In genomic region chr14:64841121-64841611, GRCh38 we compare ENCODE assay signal across 11 cellular contexts. TPM values are rescaled to one million over a fixed set of nuclear protein-coding genes. Genes with fewer than 3 reads are reported as not detected.
A peak's percentile ranks its signal among the peaks of the same experiment; 100 is the strongest.
DNase-seq lines count a peak whose midpoint lies in the region; TF ChIP-seq lines count a peak whose summit lies in the region.
"Had no signal": no experiment of that assay in that cellular context is flagged by ENCODE, and none has a peak within 500 bp of the region (broad histone marks: within the 10 kb centered on the region; RNA-seq: fewer than 3 reads in every experiment).

No MANE protein-coding gene starts in this region.

- TF ChIP-seq POLR2A in sigmoid colon (IDR thresholded peaks at IDR 0.05) (no peak), esophagus muscularis mucosa (IDR thresholded peaks at IDR 0.05; ENCODE audit: low read depth) (no peak)

- H4K8ac ChIP-seq in mesendoderm (ENCODE audit: low read depth, low read length), result no peak overlapping the region

- H3K4me1 ChIP-seq in BE2C (no peaks in the 10 kb centered on the region), mesendoderm (ENCODE audit: control insufficient read depth, low read depth, low read length) (peaks cover 3% of the 10 kb centered on the region), sigmoid colon (no peaks in the 10 kb centered on the region), esophagus muscularis mucosa (peaks cover 0 to 13% (median 0%) of the 10 kb centered on the region in 4 donors)
- H3K4me1 ChIP-seq: tibial nerve had no signal

- no peak overlapping the region for H3K23ac ChIP-seq in mesendoderm (ENCODE audit: low read length)

- no peak overlapping the region for H3K4me3 Mint-ChIP-seq in endothelial cell (ENCODE audit: unreplicated experiment)

- no peak overlapping the region for H2BK5ac ChIP-seq in mesendoderm (ENCODE audit: low read length)

- no peaks in the 10 kb centered on the region for H3K36me3 ChIP-seq in BE2C
- no peaks in the 10 kb centered on the region for H3K36me3 ChIP-seq in mesendoderm (ENCODE audit: control insufficient read depth, insufficient read depth, low read length)
- no peaks in the 10 kb centered on the region for H3K36me3 ChIP-seq in sigmoid colon
- no peaks in the 10 kb centered on the region for H3K36me3 ChIP-seq in esophagus muscularis mucosa
- H3K36me3 ChIP-seq: tibial nerve had no signal

- no peak overlapping the region for H2BK120ac ChIP-seq in mesendoderm (ENCODE audit: low read depth, low read length)

- H3K4ac ChIP-seq in mesendoderm (ENCODE audit: low read depth, low read length), result no peak overlapping the region

- H3K27me3 Mint-ChIP-seq in endothelial cell (ENCODE audit: unreplicated experiment), result peaks cover 3% of the 10 kb centered on the region

- no peaks in the 10 kb centered on the region for H3K9me3 Mint-ChIP-seq in endothelial cell (ENCODE audit: unreplicated experiment)

- no peaks in the 10 kb centered on the region for H3K79me2 ChIP-seq in mesendoderm (ENCODE audit: control insufficient read depth, insufficient read depth, low read length)

- H3K4me1 Mint-ChIP-seq in endothelial cell (ENCODE audit: unreplicated experiment), result peaks cover 4% of the 10 kb centered on the region

- H3K56ac ChIP-seq in mesendoderm (ENCODE audit: low read length), result no peak overlapping the region

- H4K5ac ChIP-seq in mesendoderm (ENCODE audit: low read length), result no peak overlapping the region

- H3K18ac ChIP-seq in mesendoderm (ENCODE audit: low read length), result no peak overlapping the region

- H3K27me3 ChIP-seq in BE2C (peaks cover 34% of the 10 kb centered on the region), mesendoderm (ENCODE audit: insufficient read depth, low read length, poor library complexity) (no peaks in the 10 kb centered on the region), sigmoid colon (peaks cover 0 to 15% (median 9%) of the 10 kb centered on the region in 3 donors), esophagus muscularis mucosa (peaks cover 0 to 41% (median 0%) of the 10 kb centered on the region in 4 donors)

- DNase-seq in BE2C (no peak), MV-4-11 (lab: John Stamatoyannopoulos, UW) (peak; percentile 11), endothelial cell (ENCODE audit: low spot score) (peak; percentile 18), mesendoderm (peak; percentile 94), midbrain (lab: John Stamatoyannopoulos, UW) (no peak), NOMO-1 treated with dmso at 0.1 percent for 144 hours (lab: John Stamatoyannopoulos, UW; ENCODE audit: unreplicated experiment) (no peak), sigmoid colon (no peak), esophagus muscularis mucosa (ENCODE audit: extremely low spot score) (no peak)
- DNase-seq: activated CD4-positive, alpha-beta T cell treated with anti-CD3 and anti-CD28 coated beads for 4 hours had no signal

- no peak overlapping the region for H3K27ac Mint-ChIP-seq in endothelial cell (ENCODE audit: unreplicated experiment)

- H3K9me3 ChIP-seq in BE2C, result no peaks in the 10 kb centered on the region
- H3K9me3 ChIP-seq in sigmoid colon, result no peaks in the 10 kb centered on the region
- H3K9me3 ChIP-seq in esophagus muscularis mucosa, result no peaks in the 10 kb centered on the region
- H3K9me3 ChIP-seq: tibial nerve had no signal

- intact Hi-C loops in sigmoid colon (cut with DNase I), result no loop called here
- intact Hi-C loops in esophagus muscularis mucosa (cut with DNase I), result no loop called here

- H2BK15ac ChIP-seq in mesendoderm (replicated peaks; ENCODE audit: low read depth), result no peak overlapping the region

- H3K27ac ChIP-seq in mesendoderm (ENCODE audit: low read depth, low read length), result no peak overlapping the region
- H3K27ac ChIP-seq in sigmoid colon, result no peak overlapping the region
- no peak overlapping the region for H3K27ac ChIP-seq in esophagus muscularis mucosa (replicated peaks in 1 of 4)
- H3K27ac ChIP-seq: skin epidermis, tibial nerve had no signal

- H2AK5ac ChIP-seq in mesendoderm (ENCODE audit: low read length), result no peak overlapping the region

- WGBS in mesendoderm (ENCODE audit: extremely low coverage, insufficient coverage, low lambda C conversion rate), result no CpG with 5 or more reads among the region's 5 CpGs
- 51 to 52% methylated on average over 5 of the region's 5 CpGs for WGBS in sigmoid colon, 2 donors
- WGBS in esophagus muscularis mucosa, result 45% methylated on average over 5 of the region's 5 CpGs

- TF ChIP-seq CTCF in BE2C (IDR thresholded peaks at IDR 0.05; ENCODE audit: low read depth, low read length) (peak; percentile 38), endothelial cell (IDR thresholded peaks at IDR 0.05; ENCODE audit: unreplicated experiment) (no peak), sigmoid colon (IDR thresholded peaks at IDR 0.05) (no peak), esophagus muscularis mucosa (IDR thresholded peaks at IDR 0.05) (peak in 1 of 3 experiments; percentile 15)

- H3K4me3 ChIP-seq in BE2C (ENCODE audit: low read depth, low read length), result no peak overlapping the region
- H3K4me3 ChIP-seq in mesendoderm (ENCODE audit: low read length), result no peak overlapping the region
- no peak overlapping the region for H3K4me3 ChIP-seq in sigmoid colon
- no peak overlapping the region for H3K4me3 ChIP-seq in esophagus muscularis mucosa
- H3K4me3 ChIP-seq: skin epidermis, tibial nerve had no signal

- no peak overlapping the region for H3K4me2 ChIP-seq in mesendoderm (ENCODE audit: low read length)

- H3K9ac ChIP-seq in mesendoderm (ENCODE audit: low read length), result no peak overlapping the region

- H3K36me3 Mint-ChIP-seq in endothelial cell (ENCODE audit: low read depth, unreplicated experiment), result no peaks in the 10 kb centered on the region

- no peaks in the 10 kb centered on the region for H3K79me1 ChIP-seq in mesendoderm (ENCODE audit: low read length)

- TF ChIP-seq EP300 in sigmoid colon (IDR thresholded peaks at IDR 0.05) (no peak), esophagus muscularis mucosa (IDR thresholded peaks at IDR 0.05) (no peak)

RNA-seq across cellular contexts. Expression of gene SPTB, which starts 38.5 kb away (rescaled TPM):
- polyA plus RNA-seq in BE2C (2012; ENCODE audit: insufficient read depth, insufficient read length, low read depth), result 4.9 TPM
- total RNA-seq in endothelial cell (ENCODE audit: unreplicated experiment) (0.08 TPM), sigmoid colon (1 to 10 TPM in 3 of 4 donors, under 1 TPM in 1; 0.49 to 2.9 (median 2.2) TPM), esophagus muscularis mucosa (1 to 10 TPM in 3 of 4 donors, under 1 TPM in 1; 0.83 to 2.5 (median 1.8) TPM)
- polyA plus RNA-seq in mesendoderm (2013, experiment 1 of 2), result 0.21 TPM
- 0.22 TPM for polyA plus RNA-seq in mesendoderm (2013, experiment 2 of 2)
- under 1 TPM in 2 of 3 donors, not detected in 1; 0.60 to 0.64 TPM for polyA plus RNA-seq in sigmoid colon

Comparison
In these comparisons a context has a peak if more than half of its experiments do, and no peak if none do; other contexts are left out.
1. DNase-seq: peak in MV-4-11 (single experiment), endothelial cell (single experiment) and mesendoderm (single experiment); none in BE2C (single experiment), midbrain (single experiment), NOMO-1 treated with dmso at 0.1 percent for 144 hours (single experiment), sigmoid colon (single experiment) and esophagus muscularis mucosa (single experiment).